In the genomic region with DNA sequence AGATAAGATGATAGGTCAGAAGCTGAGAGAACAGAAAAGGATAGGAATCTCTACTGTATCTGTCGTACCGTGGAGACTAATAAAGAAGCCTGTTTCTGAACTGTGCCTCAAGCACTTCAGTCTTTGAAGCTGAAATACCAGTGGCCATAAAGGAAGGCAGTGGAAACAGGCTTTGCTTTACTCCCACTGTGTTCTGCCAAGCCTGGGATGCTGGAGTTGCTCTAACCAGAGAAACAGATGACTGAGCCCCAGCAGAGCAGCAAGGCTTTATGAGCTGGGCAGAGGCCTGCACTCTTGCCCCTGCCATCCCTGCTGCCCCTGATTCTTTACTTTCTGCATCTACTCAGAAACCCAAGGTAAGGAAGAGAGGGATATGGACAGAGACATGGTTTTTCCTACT, we compare ENCODE assay signal across 32 cellular contexts.
"Had no signal": no experiment of that assay in that cellular context is flagged by ENCODE, and none has a peak within 500 bp of the region (broad histone marks: within the 10 kb centered on the region; RNA-seq: fewer than 3 reads in every experiment).

No MANE protein-coding gene starts in this region.

- H3K4me2 ChIP-seq: smooth muscle cell had no signal

- H3K4me3 Mint-ChIP-seq: activated B cell treated with CpG ODN at 0.5 μM for 24 hours; activated naive CD4-positive, alpha-beta T cell treated with anti-CD3 and anti-CD28 coated beads for 36 hours; activated naive CD8-positive, alpha-beta T cell treated with anti-CD3 and anti-CD28 coated beads, Interleukin-2, amount 50 U/mL, for 24 hours; dendritic cell treated with granulocyte-macrophage colony-stimulating factor and Interleukin-4, amounts not matched to agents 40 ng/mL and 50 ng/mL, for 4 days; neural crest cell; stimulated activated naive B cell treated with anti-CD40 and anti-IgM and Interleukin-4, amounts not matched to agents 10 μg/mL and 1 μg/mL and 100 μg/mL, for 72 hours; type B pancreatic cell had no signal

- H3K4me1 ChIP-seq: body of pancreas, sigmoid colon, vagina had no signal

- H3K4me1 Mint-ChIP-seq: activated B cell treated with CpG ODN at 0.5 μM for 24 hours, neural crest cell had no signal

- H3K27me3 ChIP-seq: body of pancreas, cardiac muscle cell, sigmoid colon, vagina had no signal

- ATAC-seq: activated naive CD8-positive, alpha-beta T cell treated with anti-CD3 and anti-CD28 coated beads, Interleukin-2, amount 50 U/mL, for 24 hours; body of pancreas; esophagus mucosa; left ventricle myocardium superior; stimulated activated naive B cell treated with anti-CD40 and anti-IgM and Interleukin-4, amounts not matched to agents 10 μg/mL and 1 μg/mL and 100 μg/mL, for 72 hours had no signal

- H3K27ac Mint-ChIP-seq: activated B cell treated with CpG ODN at 0.5 μM for 24 hours; activated naive CD4-positive, alpha-beta T cell treated with anti-CD3 and anti-CD28 coated beads for 36 hours; activated naive CD8-positive, alpha-beta T cell treated with anti-CD3 and anti-CD28 coated beads, Interleukin-2, amount 50 U/mL, for 24 hours; dendritic cell treated with granulocyte-macrophage colony-stimulating factor and Interleukin-4, amounts not matched to agents 40 ng/mL and 50 ng/mL, for 4 days; stimulated activated naive B cell treated with anti-CD40 and anti-IgM and Interleukin-4, amounts not matched to agents 10 μg/mL and 1 μg/mL and 100 μg/mL, for 72 hours; type B pancreatic cell had no signal

- H3K27me3 Mint-ChIP-seq: activated B cell treated with CpG ODN at 0.5 μM for 24 hours; activated naive CD8-positive, alpha-beta T cell treated with anti-CD3 and anti-CD28 coated beads, Interleukin-2, amount 50 U/mL, for 24 hours; dendritic cell treated with granulocyte-macrophage colony-stimulating factor and Interleukin-4, amounts not matched to agents 40 ng/mL and 50 ng/mL, for 4 days; stimulated activated naive B cell treated with anti-CD40 and anti-IgM and Interleukin-4, amounts not matched to agents 10 μg/mL and 1 μg/mL and 100 μg/mL, for 72 hours; type B pancreatic cell had no signal

- H3K4me3 ChIP-seq: body of pancreas, cardiac muscle cell, sigmoid colon, smooth muscle cell, thoracic aorta, vagina had no signal

- FAIRE-seq: endothelial cell of umbilical vein, frontal cortex had no signal

- H3K36me3 Mint-ChIP-seq: type B pancreatic cell had no signal

- H3K27ac ChIP-seq: body of pancreas, cardiac muscle cell, sigmoid colon, thoracic aorta, vagina had no signal

- H3K36me3 ChIP-seq: cardiac muscle cell, vagina had no signal

- H3K9me3 Mint-ChIP-seq: activated B cell treated with CpG ODN at 0.5 μM for 24 hours; activated naive CD4-positive, alpha-beta T cell treated with anti-CD3 and anti-CD28 coated beads for 36 hours; activated naive CD8-positive, alpha-beta T cell treated with anti-CD3 and anti-CD28 coated beads, Interleukin-2, amount 50 U/mL, for 24 hours; dendritic cell treated with granulocyte-macrophage colony-stimulating factor and Interleukin-4, amounts not matched to agents 40 ng/mL and 50 ng/mL, for 4 days; neural crest cell; stimulated activated naive B cell treated with anti-CD40 and anti-IgM and Interleukin-4, amounts not matched to agents 10 μg/mL and 1 μg/mL and 100 μg/mL, for 72 hours; type B pancreatic cell had no signal

- DNase-seq: activated B cell treated with CpG ODN at 0.5 μM for 24 hours; activated CD4-positive, alpha-beta T cell treated with anti-CD3 and anti-CD28 coated beads for 4 hours; activated CD4-positive, alpha-beta T cell treated with anti-CD3 and anti-CD28 coated beads, Interleukin-2, amount 50 U/mL, for 48 hours; activated CD8-positive, alpha-beta memory T cell treated with anti-CD3 and anti-CD28 coated beads, Interleukin-2, amount 50 U/mL, for 48 hours; activated effector memory CD4-positive, alpha-beta T cell treated with Interleukin-2 at 50 U/mL for 16 hours; activated naive CD4-positive, alpha-beta T cell treated with anti-CD3 and anti-CD28 coated beads for 36 hours; activated naive CD8-positive, alpha-beta T cell treated with anti-CD3 and anti-CD28 coated beads, Interleukin-2, amount 50 U/mL, for 24 hours; activated T-cell treated with anti-CD3 and anti-CD28 coated beads, Interleukin-2, amount 50 U/mL, for 48 hours; anterior cingulate cortex; body of pancreas; effector memory CD4-positive, alpha-beta T cell; hippocampal formation; kidney glomerular epithelial cell; left ventricle myocardium superior; mammary epithelial cell; midbrain; occipital lobe; posterior cingulate gyrus; sigmoid colon; stimulated activated CD4-positive, alpha-beta T cell treated with anti-CD3 and anti-CD28 coated beads, Interleukin-15, amount 100 ng/mL, for 24 hours; stimulated activated naive B cell treated with anti-CD40 and anti-IgM and Interleukin-4, amounts not matched to agents 10 μg/mL and 1 μg/mL and 100 μg/mL, for 72 hours; T-helper 9 cell had no signal

- H3K9me3 ChIP-seq: body of pancreas, sigmoid colon, thoracic aorta, vagina had no signal
